Comparison of ENCODE assay signal across 22 cellular contexts in genomic region chr15:87949214-87949933, GRCh38.
DNase-seq lines count a peak whose midpoint lies in the region; ATAC-seq and TF ChIP-seq lines count a peak whose summit lies in the region.
"Had no signal": no experiment of that assay in that cellular context is flagged by ENCODE, and none has a peak within 500 bp of the region (broad histone marks: within the 10 kb centered on the region; RNA-seq: fewer than 3 reads in every experiment).

No MANE protein-coding gene starts in this region.

- no peaks in the 10 kb centered on the region for H3K27me3 ChIP-seq in esophagus muscularis mucosa
- H3K27me3 ChIP-seq in lower lobe of right lung (ENCODE audit: low read depth): peaks cover 2% of the 10 kb centered on the region
- H3K27me3 ChIP-seq in suprapubic skin: no peaks in the 10 kb centered on the region
- H3K27me3 ChIP-seq: colonic mucosa, neural progenitor cell, right lobe of liver had no signal

- DNase-seq in LNCaP clone FGC (ENCODE audit: low read depth) (peak; percentile 14), esophagus muscularis mucosa (ENCODE audit: extremely low spot score) (no peak), lower lobe of right lung (no peak), suprapubic skin (ENCODE audit: low spot score in 2 of 2) (peak in 1 of 2 donors; percentile 80), LoVo (ENCODE audit: low spot score) (no peak)
- no peak for DNase-seq in activated T-cell treated with anti-CD3 and anti-CD28 coated beads, Interleukin-2, amount 50 U/mL, for 1 hour
- no peak for DNase-seq in stimulated activated naive B cell treated with anti-CD40 and anti-IgM and Interleukin-4, amounts not matched to agents 10 μg/mL and 1 μg/mL and 100 μg/mL, for 72 hours
- DNase-seq: activated CD4-positive, alpha-beta T cell treated with anti-CD3 and anti-CD28 coated beads, Interleukin-2, amount 10 ng/mL, durations not matched to agents 24 days and 14 days; activated CD8-positive, alpha-beta memory T cell treated with anti-CD3 and anti-CD28 coated beads, Interleukin-2, amount 50 U/mL, for 48 hours; CD4-positive, CD25-positive, alpha-beta regulatory T cell; colonic mucosa; DMS53; HCEC 1CT; kidney glomerular epithelial cell; midbrain; NCI-H1436 treated with DMSO at 0.1 percent for 48 hours; NCI-H526 treated with DMSO at 0.1 percent for 48 hours; right lobe of liver; SHP77; stimulated activated naive CD4-positive, alpha-beta T cell had no signal

- no peak for TF ChIP-seq CTCF in LNCaP clone FGC (IDR thresholded peaks at IDR 0.05; ENCODE audit: control insufficient read depth, extremely low read depth, insufficient read depth)
- TF ChIP-seq CTCF in esophagus muscularis mucosa (IDR thresholded peaks at IDR 0.05): no peak
- TF ChIP-seq CTCF in lower lobe of right lung (IDR thresholded peaks at IDR 0.05): no peak
- TF ChIP-seq CTCF in suprapubic skin (IDR thresholded peaks at IDR 0.05): no peak

- TF ChIP-seq EP300 in esophagus muscularis mucosa (IDR thresholded peaks at IDR 0.05) (peak; percentile 54), suprapubic skin (IDR thresholded peaks at IDR 0.05) (no peak)

- no peaks in the 10 kb centered on the region for H3K36me3 Mint-ChIP-seq in stimulated activated naive B cell treated with anti-CD40 and anti-IgM and Interleukin-4, amounts not matched to agents 10 μg/mL and 1 μg/mL and 100 μg/mL, for 72 hours
- H3K36me3 Mint-ChIP-seq: CD4-positive, CD25-positive, alpha-beta regulatory T cell; neural progenitor cell had no signal

- no peaks in the 10 kb centered on the region for H3K36me3 ChIP-seq in esophagus muscularis mucosa
- no peaks in the 10 kb centered on the region for H3K36me3 ChIP-seq in lower lobe of right lung
- H3K36me3 ChIP-seq in suprapubic skin: no peaks in the 10 kb centered on the region
- H3K36me3 ChIP-seq: colonic mucosa, neural progenitor cell, right lobe of liver had no signal

- 61% methylated on average over 9 of the region's 11 CpGs for WGBS in esophagus muscularis mucosa
- whole genome bisulfite sequencing in suprapubic skin: 53% methylated on average over 11 of the region's 11 CpGs

- ATAC-seq in lower lobe of right lung (peak; percentile 54 to 71), HG02970 (IDR thresholded peaks at IDR 0.05; ENCODE audit: low FRiP score, unreplicated experiment) (no peak)
- no peak for ATAC-seq in stimulated activated naive B cell treated with anti-CD40 and anti-IgM and Interleukin-4, amounts not matched to agents 10 μg/mL and 1 μg/mL and 100 μg/mL, for 72 hours (replicated peaks)

- TF ChIP-seq POLR2A in esophagus muscularis mucosa (IDR thresholded peaks at IDR 0.05; ENCODE audit: low read depth): no peak
- no peak for TF ChIP-seq POLR2A in suprapubic skin (IDR thresholded peaks at IDR 0.05)

- peak overlapping the region; percentile 34 to 69 (median 59) for H3K27ac ChIP-seq in esophagus muscularis mucosa (replicated peaks in 1 of 4)
- peak overlapping the region; percentile 69 for H3K27ac ChIP-seq in lower lobe of right lung
- H3K27ac ChIP-seq in suprapubic skin: peak overlapping the region; percentile 85
- H3K27ac ChIP-seq: colonic mucosa, neural progenitor cell had no signal

- H3K4me1 Mint-ChIP-seq in stimulated activated naive B cell treated with anti-CD40 and anti-IgM and Interleukin-4, amounts not matched to agents 10 μg/mL and 1 μg/mL and 100 μg/mL, for 72 hours: no peaks in the 10 kb centered on the region
- H3K4me1 Mint-ChIP-seq: activated CD4-positive, alpha-beta T cell treated with anti-CD3 and anti-CD28 coated beads, Interleukin-2, amount 10 ng/mL, durations not matched to agents 24 days and 14 days had no signal

- H3K4me1 ChIP-seq in esophagus muscularis mucosa (peaks cover 12 to 21% (median 14%) of the 10 kb centered on the region in 4 donors), lower lobe of right lung (no peaks in the 10 kb centered on the region), suprapubic skin (peaks cover 18% of the 10 kb centered on the region)
- H3K4me1 ChIP-seq: colonic mucosa, neural progenitor cell, right lobe of liver had no signal

- no peak overlapping the region for H3K27ac Mint-ChIP-seq in stimulated activated naive B cell treated with anti-CD40 and anti-IgM and Interleukin-4, amounts not matched to agents 10 μg/mL and 1 μg/mL and 100 μg/mL, for 72 hours
- H3K27ac Mint-ChIP-seq: activated CD4-positive, alpha-beta T cell treated with anti-CD3 and anti-CD28 coated beads, Interleukin-2, amount 10 ng/mL, durations not matched to agents 24 days and 14 days; CD4-positive, CD25-positive, alpha-beta regulatory T cell; neural progenitor cell had no signal

- H3K4me3 ChIP-seq in LNCaP clone FGC (ENCODE audit: low read depth, low read length) (no peak overlapping the region), esophagus muscularis mucosa (no peak overlapping the region), lower lobe of right lung (no peak overlapping the region), suprapubic skin (no peak overlapping the region)
- H3K4me3 ChIP-seq: colonic mucosa, neural progenitor cell, right lobe of liver had no signal

- no peaks in the 10 kb centered on the region for H3K27me3 Mint-ChIP-seq in stimulated activated naive B cell treated with anti-CD40 and anti-IgM and Interleukin-4, amounts not matched to agents 10 μg/mL and 1 μg/mL and 100 μg/mL, for 72 hours
- H3K27me3 Mint-ChIP-seq: activated CD4-positive, alpha-beta T cell treated with anti-CD3 and anti-CD28 coated beads, Interleukin-2, amount 10 ng/mL, durations not matched to agents 24 days and 14 days; CD4-positive, CD25-positive, alpha-beta regulatory T cell had no signal

- intact Hi-C loops in esophagus muscularis mucosa (cut with DNase I) (no loop called here), lower lobe of right lung (cut with DNase I) (no loop called here)

- no peaks in the 10 kb centered on the region for H3K9me3 ChIP-seq in esophagus muscularis mucosa
- H3K9me3 ChIP-seq in lower lobe of right lung: no peaks in the 10 kb centered on the region
- H3K9me3 ChIP-seq in suprapubic skin: no peaks in the 10 kb centered on the region
- H3K9me3 ChIP-seq: colonic mucosa, right lobe of liver had no signal

- no peaks in the 10 kb centered on the region for H3K9me3 Mint-ChIP-seq in stimulated activated naive B cell treated with anti-CD40 and anti-IgM and Interleukin-4, amounts not matched to agents 10 μg/mL and 1 μg/mL and 100 μg/mL, for 72 hours
- H3K9me3 Mint-ChIP-seq: activated CD4-positive, alpha-beta T cell treated with anti-CD3 and anti-CD28 coated beads, Interleukin-2, amount 10 ng/mL, durations not matched to agents 24 days and 14 days had no signal

- no peak overlapping the region for H3K4me3 Mint-ChIP-seq in stimulated activated naive B cell treated with anti-CD40 and anti-IgM and Interleukin-4, amounts not matched to agents 10 μg/mL and 1 μg/mL and 100 μg/mL, for 72 hours
- H3K4me3 Mint-ChIP-seq: activated CD4-positive, alpha-beta T cell treated with anti-CD3 and anti-CD28 coated beads, Interleukin-2, amount 10 ng/mL, durations not matched to agents 24 days and 14 days; CD4-positive, CD25-positive, alpha-beta regulatory T cell; neural progenitor cell had no signal

Comparison
In these comparisons a context has a peak if more than half of its experiments do, and no peak if none do; other contexts are left out.
1. ATAC-seq: peak in lower lobe of right lung (2 of 2); none in HG02970 (single experiment) and stimulated activated naive B cell treated with anti-CD40 and anti-IgM and Interleukin-4, amounts not matched to agents 10 μg/mL and 1 μg/mL and 100 μg/mL, for 72 hours (0 of 2).
2. Peak in every context shown above with its lines, with median percentiles within 50 percentile points of each other: H3K27ac ChIP-seq.